17 cellular contexts compared by ENCODE assay signal in genomic region chr13:96338030-96338429, GRCh38.
"Had no signal": no experiment of that assay in that cellular context is flagged by ENCODE, and none has a peak within 500 bp of the region (broad histone marks: within the 10 kb centered on the region; RNA-seq: fewer than 3 reads in every experiment).

No MANE protein-coding gene starts in this region.

- H3K4me3 ChIP-seq: esophagus muscularis mucosa, hepatocyte, left lung, neural progenitor cell, ovary, thyroid gland had no signal

- H2AFZ ChIP-seq: hepatocyte had no signal

- H3K36me3 Mint-ChIP-seq: naive B cell; neural progenitor cell; stimulated activated effector memory CD8-positive, alpha-beta T cell treated with anti-CD3 and anti-CD28 coated beads, Interleukin-12 subunit alpha, Interleukin-12 subunit beta, amount 100 ng/mL, for 72 hours had no signal

- H3K4me1 Mint-ChIP-seq: activated T-helper 17 cell treated with anti-CD3 and anti-CD28 coated beads, Interleukin-2, amount 50 U/mL, for 72 hours; naive B cell; neural progenitor cell; stimulated activated effector memory CD8-positive, alpha-beta T cell treated with anti-CD3 and anti-CD28 coated beads, Interleukin-12 subunit alpha, Interleukin-12 subunit beta, amount 100 ng/mL, for 72 hours had no signal

- H3K36me3 ChIP-seq: esophagus muscularis mucosa, left lung, neural progenitor cell, ovary, thyroid gland had no signal

- H3K79me2 ChIP-seq: hepatocyte had no signal

- H3K9me3 Mint-ChIP-seq: neural progenitor cell had no signal

- DNase-seq: activated CD4-positive, alpha-beta T cell treated with anti-CD3 and anti-CD28 coated beads, Interleukin-2, amount 50 U/mL, for 4 hours; activated CD4-positive, CD25-positive, alpha-beta regulatory T cell treated with anti-CD3 and anti-CD28 coated beads, Interleukin-2, amount 50 U/mL, for 72 hours; activated naive CD4-positive, alpha-beta T cell treated with Interleukin-2 at 50 U/mL for 16 hours; anterior cingulate cortex; cortex of kidney; effector CD4-positive, alpha-beta T cell; left lung; naive B cell; ovary; thyroid gland had no signal

- H3K4me2 ChIP-seq: hepatocyte, neural progenitor cell had no signal

- H3K9ac ChIP-seq: neural progenitor cell had no signal

- ATAC-seq: activated T-helper 17 cell treated with anti-CD3 and anti-CD28 coated beads, Interleukin-2, amount 50 U/mL, for 72 hours; left lung; stimulated activated effector memory CD8-positive, alpha-beta T cell treated with anti-CD3 and anti-CD28 coated beads, Interleukin-12 subunit alpha, Interleukin-12 subunit beta, amount 100 ng/mL, for 72 hours had no signal

- H3K27me3 Mint-ChIP-seq: activated T-helper 17 cell treated with anti-CD3 and anti-CD28 coated beads, Interleukin-2, amount 50 U/mL, for 72 hours; naive B cell had no signal

- FAIRE-seq: keratinocyte, urothelium cell line had no signal

- H3K4me3 Mint-ChIP-seq: activated T-helper 17 cell treated with anti-CD3 and anti-CD28 coated beads, Interleukin-2, amount 50 U/mL, for 72 hours; naive B cell; neural progenitor cell; stimulated activated effector memory CD8-positive, alpha-beta T cell treated with anti-CD3 and anti-CD28 coated beads, Interleukin-12 subunit alpha, Interleukin-12 subunit beta, amount 100 ng/mL, for 72 hours had no signal

- H3K4me1 ChIP-seq: esophagus muscularis mucosa, left lung, neural progenitor cell, thyroid gland had no signal

- H3K27me3 ChIP-seq: esophagus muscularis mucosa, hepatocyte, left lung, neural progenitor cell, ovary, thyroid gland had no signal

- H3K27ac ChIP-seq: esophagus muscularis mucosa, hepatocyte, left lung, neural progenitor cell, ovary, thyroid gland had no signal

- H3K27ac Mint-ChIP-seq: activated T-helper 17 cell treated with anti-CD3 and anti-CD28 coated beads, Interleukin-2, amount 50 U/mL, for 72 hours; naive B cell; neural progenitor cell; stimulated activated effector memory CD8-positive, alpha-beta T cell treated with anti-CD3 and anti-CD28 coated beads, Interleukin-12 subunit alpha, Interleukin-12 subunit beta, amount 100 ng/mL, for 72 hours had no signal

- H3K9me3 ChIP-seq: esophagus muscularis mucosa, ovary, thyroid gland had no signal
